In the genomic region with DNA sequence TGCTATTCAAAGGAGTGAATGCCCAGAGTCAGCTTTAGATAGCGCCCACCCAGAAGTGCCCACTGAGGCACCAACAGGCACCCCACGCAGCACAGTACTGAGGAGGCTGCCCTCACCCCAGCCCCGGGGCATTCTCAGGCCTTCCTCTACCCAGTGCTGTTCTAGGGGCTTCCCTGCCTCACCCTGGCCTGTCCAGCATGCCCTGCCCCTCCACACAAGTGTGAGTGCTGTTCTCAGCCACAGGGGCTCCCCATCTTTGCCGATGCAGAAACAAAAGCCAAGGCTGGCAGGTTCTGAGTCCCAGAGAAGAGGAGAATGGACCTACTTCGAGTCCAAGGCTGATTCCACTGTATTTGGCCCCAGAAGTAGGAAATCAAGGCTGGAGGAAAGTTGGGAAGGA, we compare ENCODE assay signal across 17 cellular contexts.
"Had no signal": no experiment of that assay in that cellular context is flagged by ENCODE, and none has a peak within 500 bp of the region (broad histone marks: within the 10 kb centered on the region; RNA-seq: fewer than 3 reads in every experiment).

No MANE protein-coding gene starts in this region.

- H3K4me3 Mint-ChIP-seq: activated CD4-positive, alpha-beta T cell treated with anti-CD3 and anti-CD28 coated beads for 36 hours; natural killer cell; T-helper 2 cell treated with Interferon-gamma antibody and Interleukin-4, amounts not matched to agents 5 μg/mL and 100 μg/mL, for 36 hours; WTC11 had no signal

- DNase-seq: activated CD4-positive, alpha-beta T cell treated with anti-CD3 and anti-CD28 coated beads for 36 hours; activated CD4-positive, alpha-beta T cell treated with anti-CD3 and anti-CD28 coated beads, Interleukin-2, amount 50 U/mL, for 48 hours; activated gamma-delta T cell treated with Interleukin-2 at 50 U/mL for 16 hours; amniotic stem cell; caudate nucleus; erythroblast; mesendoderm; natural killer cell; retina; stimulated activated CD4-positive, alpha-beta T cell treated with anti-CD3 and anti-CD28 coated beads, Interleukin-4, amount 100 ng/mL, for 1 hour had no signal

- H3K4me3 ChIP-seq: SK-N-MC, thoracic aorta had no signal

- H3K9ac ChIP-seq: parathyroid adenoma had no signal

- H3K9me3 ChIP-seq: neutrophil, thoracic aorta had no signal

- H3K27me3 Mint-ChIP-seq: activated CD4-positive, alpha-beta T cell treated with anti-CD3 and anti-CD28 coated beads for 36 hours had no signal

- H2AFZ ChIP-seq: parathyroid adenoma had no signal

- ATAC-seq: activated CD4-positive, alpha-beta T cell treated with anti-CD3 and anti-CD28 coated beads for 36 hours; activated naive CD4-positive, alpha-beta T cell treated with anti-CD3 and anti-CD28 coated beads, Interleukin-2, amount 50 U/mL, for 72 hours; natural killer cell; WTC11 had no signal

- H3K27ac ChIP-seq: neutrophil, SK-N-MC, thoracic aorta had no signal

- H3K9me3 Mint-ChIP-seq: activated naive CD4-positive, alpha-beta T cell treated with anti-CD3 and anti-CD28 coated beads, Interleukin-2, amount 50 U/mL, for 72 hours; natural killer cell; T-helper 2 cell treated with Interferon-gamma antibody and Interleukin-4, amounts not matched to agents 5 μg/mL and 100 μg/mL, for 36 hours; WTC11 had no signal

- H3K36me3 ChIP-seq: neutrophil, thoracic aorta had no signal

- H3K27ac Mint-ChIP-seq: activated CD4-positive, alpha-beta T cell treated with anti-CD3 and anti-CD28 coated beads for 36 hours; activated naive CD4-positive, alpha-beta T cell treated with anti-CD3 and anti-CD28 coated beads, Interleukin-2, amount 50 U/mL, for 72 hours; natural killer cell; T-helper 2 cell treated with Interferon-gamma antibody and Interleukin-4, amounts not matched to agents 5 μg/mL and 100 μg/mL, for 36 hours had no signal

- H3K36me3 Mint-ChIP-seq: activated naive CD4-positive, alpha-beta T cell treated with anti-CD3 and anti-CD28 coated beads, Interleukin-2, amount 50 U/mL, for 72 hours; natural killer cell; WTC11 had no signal
